In genomic region chr17:18780991-18781718, GRCh38 we compare ENCODE assay signal across 8 cellular contexts. TPM values are rescaled to one million over a fixed set of nuclear protein-coding genes. Genes with fewer than 3 reads are reported as not detected.
DNase-seq lines count a peak whose midpoint lies in the region; ATAC-seq and TF ChIP-seq lines count a peak whose summit lies in the region.
"Not testable (repeated sequence)": the region's sequence is repeated elsewhere in the genome, so short reads cannot be mapped to it uniquely, and the experiment has no call there.

Gene TVP23B (plus strand): TSS chr17:18781183. CDS start chr17:18781294, 111 bp downstream.

- peak within 1 kb of the TSS; percentile 92 to 100 (median 92) for H3K4me3 Mint-ChIP-seq in CD4-positive, CD25-positive, alpha-beta regulatory T cell

- peak within 1 kb of the TSS; percentile 69 for H3K4me3 ChIP-seq in CD4-positive, CD25-positive, alpha-beta regulatory T cell (ENCODE audit: low read depth, low read length)
- peak within 1 kb of the TSS in 2 of 3 donors; percentile 55 to 60 for H3K4me3 ChIP-seq in liver (ENCODE audit: low read depth in 1 of 3, low read length in 3 of 3)

- H3K36me3 ChIP-seq in CD4-positive, CD25-positive, alpha-beta regulatory T cell (ENCODE audit: control insufficient read depth, insufficient read depth, low read length); liver (ENCODE audit: control insufficient read depth in 4 of 4, insufficient read depth in 3 of 4, low read depth in 1 of 4, low read length in 3 of 4): not testable (repeated sequence)

- DNase-seq in CD4-positive, CD25-positive, alpha-beta regulatory T cell, result peak; percentile 86 to 97 (median 90)
- DNase-seq in NCI-H774 (lab: John Stamatoyannopoulos, UW), result peak; percentile 75
- peak; percentile 95 for DNase-seq in activated CD4-positive, alpha-beta T cell treated with anti-CD3 and anti-CD28 coated beads, Interleukin-2, amount 50 U/mL, for 4 hours
- DNase-seq in dermis microvascular lymphatic vessel endothelial cell (ENCODE audit: low read depth in 2 of 2), result peak; percentile 88 to 94
- DNase-seq in stimulated activated CD4-positive, alpha-beta T cell treated with anti-CD3 and anti-CD28 coated beads, Interleukin-4, amount 100 ng/mL, for 1 hour, result peak; percentile 96

- H3K9ac ChIP-seq in liver (ENCODE audit: low read depth in 1 of 2, low read length in 2 of 2), result peak within 1 kb of the TSS in 1 of 2 donors; percentile 14

- not testable (repeated sequence) for H3K9me3 Mint-ChIP-seq in CD4-positive, CD25-positive, alpha-beta regulatory T cell

- ATAC-seq in CD4-positive, CD25-positive, alpha-beta regulatory T cell (ENCODE audit: low read depth in 2 of 2), result peak; percentile 99
- ATAC-seq in GM19438 (IDR thresholded peaks at IDR 0.05; ENCODE audit: low read depth, unreplicated experiment) (peak; percentile 97), HG03571 (IDR thresholded peaks at IDR 0.05; ENCODE audit: unreplicated experiment) (peak; percentile 98)

- H3K27me3 ChIP-seq in CD4-positive, CD25-positive, alpha-beta regulatory T cell (ENCODE audit: control insufficient read depth, insufficient read depth, low read length); liver (ENCODE audit: control insufficient read depth in 4 of 4, insufficient read depth in 4 of 4, low read length in 3 of 4): not testable (repeated sequence)

- peak within 1 kb of the TSS; percentile 89 to 97 (median 93) for H3K27ac Mint-ChIP-seq in CD4-positive, CD25-positive, alpha-beta regulatory T cell

- not testable (repeated sequence) for TF ChIP-seq CTCF in liver (IDR thresholded peaks at IDR 0.05; ENCODE audit: low read depth, low read length, missing input control)

- under 1% methylated on average over 56 of the region's 56 CpGs for WGBS in liver

- H3K4me1 ChIP-seq in CD4-positive, CD25-positive, alpha-beta regulatory T cell (ENCODE audit: control insufficient read depth, insufficient read depth, low read length, poor library complexity, severe bottlenecking); liver (ENCODE audit: control insufficient read depth in 4 of 4, insufficient read depth in 4 of 4, low read length in 3 of 4): not testable (repeated sequence)

- not testable (repeated sequence) for TF ChIP-seq RAD21 in liver (IDR thresholded peaks at IDR 0.05)

- H3K27ac ChIP-seq in CD4-positive, CD25-positive, alpha-beta regulatory T cell (ENCODE audit: insufficient read depth, low read length, poor library complexity, severe bottlenecking), result peak within 1 kb of the TSS; percentile 88
- H3K27ac ChIP-seq in liver (ENCODE audit: low read depth in 1 of 2, low read length in 2 of 2), result peak within 1 kb of the TSS; percentile 68 to 82

- H3K4me1 Mint-ChIP-seq in CD4-positive, CD25-positive, alpha-beta regulatory T cell, result peaks cover 4 to 33% (median 16%) of the 10 kb centered on the region in 4 donors

- H3K27me3 Mint-ChIP-seq in CD4-positive, CD25-positive, alpha-beta regulatory T cell, result not testable (repeated sequence)

- H3K9me3 ChIP-seq in CD4-positive, CD25-positive, alpha-beta regulatory T cell (ENCODE audit: control insufficient read depth in 2 of 2, low read length in 2 of 2); liver (ENCODE audit: control insufficient read depth in 4 of 4, low read length in 3 of 4): not testable (repeated sequence)

- not testable (repeated sequence) for H3K36me3 Mint-ChIP-seq in CD4-positive, CD25-positive, alpha-beta regulatory T cell

TF ChIP-seq in liver, 16 proteins besides CTCF, POLR2A, EP300 and RAD21:
- peak; percentile 14 for TF ChIP-seq ZBTB33 (IDR thresholded peaks at IDR 0.05)
- peak; percentile 81 to 92 for TF ChIP-seq GABPA (IDR thresholded peaks at IDR 0.05 in 1 of 2, conservative IDR thresholded peaks at IDR 0.05 in 1 of 2)
- TF ChIP-seq FOXA1 (IDR thresholded peaks at IDR 0.05), result peak; percentile 28
- peak; percentile 66 to 68 for TF ChIP-seq HNF4A (conservative IDR thresholded peaks at IDR 0.05)
- TF ChIP-seq YY1 (IDR thresholded peaks at IDR 0.05), result peak; percentile 97
- peak; percentile 52 for TF ChIP-seq SP1 (IDR thresholded peaks at IDR 0.05)
- peak; percentile 44 to 76 for TF ChIP-seq EGR1 (IDR thresholded peaks at IDR 0.05; ENCODE audit: low read depth in 2 of 2)
- peak; percentile 33 to 53 for TF ChIP-seq RXRA (IDR thresholded peaks at IDR 0.05)

RNA-seq across cellular contexts. Expression of gene TVP23B, which starts in this region (rescaled TPM):
- 20.1 TPM for total RNA-seq in CD4-positive, CD25-positive, alpha-beta regulatory T cell
- 10 to 100 TPM; 32.6 to 56.4 (median 40.1) TPM for polyA plus RNA-seq in CD4-positive, CD25-positive, alpha-beta regulatory T cell
- total RNA-seq in dermis microvascular lymphatic vessel endothelial cell (37.0 and 43.9 TPM in 2 replicates), liver (10 to 100 TPM; 26.1 to 55.1 TPM)
- polyA plus RNA-seq in liver, result 10 to 100 TPM; 25.4 to 27.0 TPM

Comparison
In these comparisons a context has a peak if more than half of its experiments do, and no peak if none do; other contexts are left out.
1. Peak in every context shown above with its lines: DNase-seq, ATAC-seq, H3K4me3 ChIP-seq and H3K27ac ChIP-seq.